12 cellular contexts compared by ENCODE assay signal in the genomic region with DNA sequence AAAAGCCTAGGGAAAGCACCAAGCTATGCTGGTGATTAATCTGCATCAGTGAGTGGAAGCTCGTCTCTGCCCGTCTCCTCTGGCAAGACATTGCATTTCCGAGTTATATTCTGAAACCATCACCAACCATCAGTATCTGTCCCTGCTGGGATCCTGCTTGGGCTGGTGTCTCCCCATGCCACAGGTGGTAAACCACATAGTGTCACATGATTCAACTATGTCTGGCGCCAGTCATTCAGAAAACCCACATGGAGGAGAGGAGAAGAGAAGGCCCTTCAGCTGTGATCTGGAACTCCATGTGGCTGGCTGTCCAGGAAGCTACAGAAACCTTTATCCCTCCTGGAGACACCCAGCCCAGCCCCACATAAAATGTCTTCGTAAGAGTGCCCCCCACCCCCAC. TPM values are rescaled to one million over a fixed set of nuclear protein-coding genes. Genes with fewer than 3 reads are reported as not detected.
DNase-seq lines count a peak whose midpoint lies in the region; ATAC-seq and TF ChIP-seq lines count a peak whose summit lies in the region.
"Had no signal": no experiment of that assay in that cellular context is flagged by ENCODE, and none has a peak within 500 bp of the region (broad histone marks: within the 10 kb centered on the region; RNA-seq: fewer than 3 reads in every experiment).

No MANE protein-coding gene starts in this region.

- TF ChIP-seq CTCF in psoas muscle (IDR thresholded peaks at IDR 0.05): no peak

- H3K9me3 ChIP-seq in psoas muscle: no peaks in the 10 kb centered on the region
- H3K9me3 ChIP-seq: neutrophil had no signal

- no peaks in the 10 kb centered on the region for H3K4me1 ChIP-seq in psoas muscle

- no peaks in the 10 kb centered on the region for H3K9me3 Mint-ChIP-seq in activated CD4-positive, alpha-beta memory T cell treated with anti-CD3 and anti-CD28 coated beads for 36 hours
- H3K9me3 Mint-ChIP-seq: T-helper 1 cell treated with Interleukin-12 subunit alpha and Interleukin-12 subunit beta and Interleukin-4 antibody, amounts not matched to agents 30 μg/mL and 1 μg/mL, for 36 hours had no signal

- POLR2A ChIA-PET in activated CD4-positive, alpha-beta memory T cell treated with anti-CD3 and anti-CD28 coated beads for 36 hours (lab: Charles Lee): interaction anchor here (1.0 to 1.9 kb wide), 7 partner anchors 20 to 251 kb away, joined by 3 to 16 read pairs (median 5); a partner anchor contains a TSS

- H3K36me3 ChIP-seq in psoas muscle (ENCODE audit: insufficient read depth in 1 of 2, low read depth in 1 of 2): no peaks in the 10 kb centered on the region
- H3K36me3 ChIP-seq: neutrophil had no signal

- peak; percentile 41 to 44 (median 44) for DNase-seq in stimulated activated CD4-positive, alpha-beta T cell treated with anti-CD3 and anti-CD28 coated beads, Interleukin-12 subunit alpha, Interleukin-12 subunit beta, amount 100 ng/mL, for 48 hours (ENCODE audit: low read depth in 2 of 3, low spot score in 1 of 3)
- DNase-seq in stimulated activated CD4-positive, alpha-beta T cell treated with anti-CD3 and anti-CD28 coated beads, Interleukin-4, amount 100 ng/mL, for 4 hours: no peak
- DNase-seq in activated CD4-positive, alpha-beta memory T cell treated with anti-CD3 and anti-CD28 coated beads for 36 hours: peak; percentile 85
- DNase-seq in NCI-H345 (lab: John Stamatoyannopoulos, UW) (no peak), NCI-H1105 treated with DMSO at 0.1 percent for 48 hours (lab: John Stamatoyannopoulos, UW) (no peak), NCI-H748 (lab: John Stamatoyannopoulos, UW; ENCODE audit: unreplicated experiment) (no peak), psoas muscle (no peak)
- DNase-seq: caudate nucleus, NCI-H1092 had no signal

- intact Hi-C loops in activated CD4-positive, alpha-beta memory T cell treated with anti-CD3 and anti-CD28 coated beads for 36 hours (cut with micrococcal nuclease): loop anchor here (1.0 to 5.0 kb wide), 3 partner anchors 24 to 146 kb away; no protein-coding TSS in a partner anchor
- intact Hi-C loops in psoas muscle (cut with DNase I): loop anchor here in 1 of 2 donors (10.0 kb wide), 1 partner anchor 174 kb away; no protein-coding TSS in a partner anchor

- CTCF ChIA-PET in activated CD4-positive, alpha-beta memory T cell treated with anti-CD3 and anti-CD28 coated beads for 36 hours (lab: Charles Lee): interaction anchor here (0.6 to 5.8 kb wide), 12 partner anchors 25 to 321 kb away, joined by 3 to 37 read pairs (median 4); a partner anchor contains a TSS

- H3K27ac Mint-ChIP-seq in activated CD4-positive, alpha-beta memory T cell treated with anti-CD3 and anti-CD28 coated beads for 36 hours: peak overlapping the region; percentile 23
- H3K27ac Mint-ChIP-seq: T-helper 1 cell treated with Interleukin-12 subunit alpha and Interleukin-12 subunit beta and Interleukin-4 antibody, amounts not matched to agents 30 μg/mL and 1 μg/mL, for 36 hours had no signal

- peaks cover 28% of the 10 kb centered on the region for H3K4me1 Mint-ChIP-seq in activated CD4-positive, alpha-beta memory T cell treated with anti-CD3 and anti-CD28 coated beads for 36 hours (ENCODE audit: low read depth)

- ATAC-seq in HG02943 (IDR thresholded peaks at IDR 0.05; ENCODE audit: low read depth, unreplicated experiment) (peak; percentile 50), psoas muscle (no peak)

- H3K27me3 Mint-ChIP-seq in activated CD4-positive, alpha-beta memory T cell treated with anti-CD3 and anti-CD28 coated beads for 36 hours: peaks cover 22% of the 10 kb centered on the region

- 79 to 92% (median 82%) methylated on average over 5 of the region's 5 CpGs for WGBS in psoas muscle, 3 donors

- H3K27ac ChIP-seq in psoas muscle: no peak overlapping the region
- H3K27ac ChIP-seq: neutrophil had no signal

- peaks cover 0 to 3% (median 0%) of the 10 kb centered on the region in 3 donors for H3K27me3 ChIP-seq in psoas muscle (ENCODE audit: insufficient read depth in 3 of 3, low read length in 2 of 3)

- H3K4me3 ChIP-seq in psoas muscle: no peak overlapping the region

- no peak overlapping the region for H3K4me3 Mint-ChIP-seq in activated CD4-positive, alpha-beta memory T cell treated with anti-CD3 and anti-CD28 coated beads for 36 hours
- H3K4me3 Mint-ChIP-seq: T-helper 1 cell treated with Interleukin-12 subunit alpha and Interleukin-12 subunit beta and Interleukin-4 antibody, amounts not matched to agents 30 μg/mL and 1 μg/mL, for 36 hours had no signal

- H3K36me3 Mint-ChIP-seq in activated CD4-positive, alpha-beta memory T cell treated with anti-CD3 and anti-CD28 coated beads for 36 hours: no peaks in the 10 kb centered on the region

RNA-seq across cellular contexts. Expression of a gene that starts 4.8 kb away (rescaled TPM):
- 100 to 1,000 TPM; 123 to 136 TPM for total RNA-seq in activated CD4-positive, alpha-beta memory T cell treated with anti-CD3 and anti-CD28 coated beads for 36 hours
- total RNA-seq in psoas muscle: not detected
- not detected for polyA plus RNA-seq in psoas muscle

RNA-seq across cellular contexts. Expression of a gene that starts 56.4 kb away (rescaled TPM):
- not detected for total RNA-seq in activated CD4-positive, alpha-beta memory T cell treated with anti-CD3 and anti-CD28 coated beads for 36 hours
- 1 to 10 TPM in 3 of 4 donors, not detected in 1; 1.7 to 9.5 (median 3.6) TPM for total RNA-seq in psoas muscle
- 1 to 10 TPM; 5.6 to 9.6 (median 5.6) TPM for polyA plus RNA-seq in psoas muscle

Comparison
In these comparisons a context has a peak if more than half of its experiments do, and no peak if none do; other contexts are left out.
1. DNase-seq: peak in stimulated activated CD4-positive, alpha-beta T cell treated with anti-CD3 and anti-CD28 coated beads, Interleukin-12 subunit alpha, Interleukin-12 subunit beta, amount 100 ng/mL, for 48 hours (3 of 3) and activated CD4-positive, alpha-beta memory T cell treated with anti-CD3 and anti-CD28 coated beads for 36 hours (single experiment); none in stimulated activated CD4-positive, alpha-beta T cell treated with anti-CD3 and anti-CD28 coated beads, Interleukin-4, amount 100 ng/mL, for 4 hours (0 of 2), NCI-H345 (single experiment), NCI-H1105 treated with DMSO at 0.1 percent for 48 hours (single experiment), NCI-H748 (single experiment) and psoas muscle (0 of 2).
2. RNA of a gene that starts 4.8 kb away (total RNA-seq): 123 to 136 TPM in activated CD4-positive, alpha-beta memory T cell treated with anti-CD3 and anti-CD28 coated beads for 36 hours; not detected in psoas muscle; every median in the first group is over 100 times any median in the second.